In genomic region chr19:47391510-47392223, GRCh38 we compare ENCODE assay signal across 1 cellular context.
TF ChIP-seq lines count a peak whose summit lies in the region.

No MANE protein-coding gene starts in this region.

TF ChIP-seq in K562, 482 proteins besides CTCF, POLR2A, EP300 and RAD21 (continued from another document and continues in another):
- TF ChIP-seq RREB1 (CRISPR knock-in tag; IDR thresholded peaks at IDR 0.05): no peak
- TF ChIP-seq PHTF2 (CRISPR knock-in tag; IDR thresholded peaks at IDR 0.05): no peak
- TF ChIP-seq SMARCB1 (IDR thresholded peaks at IDR 0.05; ENCODE audit: insufficient read length, low read depth): no peak
- no peak for TF ChIP-seq TEAD4 (IDR thresholded peaks at IDR 0.05; ENCODE audit: low read length)
- no peak for TF ChIP-seq TEAD4 (CRISPR knock-in tag; IDR thresholded peaks at IDR 0.05; ENCODE audit: borderline replicate concordance)
- no peak for TF ChIP-seq ATF2 (CRISPR knock-in tag; IDR thresholded peaks at IDR 0.05)
- no peak for TF ChIP-seq TCF3 (CRISPR knock-in tag; IDR thresholded peaks at IDR 0.05)
- no peak for TF ChIP-seq ZNF699 (CRISPR knock-in tag; IDR thresholded peaks at IDR 0.05; ENCODE audit: insufficient replicate concordance)
- no peak for TF ChIP-seq BRF1 (IDR thresholded peaks at IDR 0.05; ENCODE audit: borderline replicate concordance, extremely low read depth, insufficient read length)
- peak; percentile 35; the same call in 1 of the 2 replicates for TF ChIP-seq ARID2 (IDR thresholded peaks at IDR 0.05)
- TF ChIP-seq ZFP91 (CRISPR knock-in tag; IDR thresholded peaks at IDR 0.05): no peak
- TF ChIP-seq SAFB2 (IDR thresholded peaks at IDR 0.05; ENCODE audit: borderline replicate concordance, low read depth, low read length, severe bottlenecking): no peak
- TF ChIP-seq ZC3H8 (IDR thresholded peaks at IDR 0.05): no peak
- no peak for TF ChIP-seq MXI1 (IDR thresholded peaks at IDR 0.05; ENCODE audit: low read depth, low read length)
- no peak for TF ChIP-seq ARID3A (IDR thresholded peaks at IDR 0.05; ENCODE audit: borderline replicate concordance, low read depth, low read length)
- peak in 1 of 2 experiments; percentile 50; a peak in 1 of 4 replicates for TF ChIP-seq RCOR1 (IDR thresholded peaks at IDR 0.05; ENCODE audit: borderline replicate concordance in 1 of 2, low read depth in 2 of 2, low read length in 2 of 2)
- TF ChIP-seq TFAM (CRISPR knock-in tag; conservative IDR thresholded peaks at IDR 0.05): no peak
- no peak for TF ChIP-seq ZNF184 (CRISPR knock-in tag; IDR thresholded peaks at IDR 0.05)
- no peak for TF ChIP-seq STAT6 (CRISPR knock-in tag; IDR thresholded peaks at IDR 0.05)
- TF ChIP-seq ZNF124 (CRISPR knock-in tag; IDR thresholded peaks at IDR 0.05): no peak
- no peak for TF ChIP-seq ZSCAN29 (IDR thresholded peaks at IDR 0.05)
- no peak for TF ChIP-seq HBP1 (CRISPR knock-in tag; IDR thresholded peaks at IDR 0.05)
- TF ChIP-seq ZNF140 (CRISPR knock-in tag; IDR thresholded peaks at IDR 0.05): no peak
- no peak for TF ChIP-seq SRSF3 (IDR thresholded peaks at IDR 0.05; ENCODE audit: insufficient read depth, low read length)
- no peak for TF ChIP-seq CSDE1 (IDR thresholded peaks at IDR 0.05)
- no peak for TF ChIP-seq ZNF282 (CRISPR knock-in tag; IDR thresholded peaks at IDR 0.05)
- TF ChIP-seq SIRT6 (IDR thresholded peaks at IDR 0.05; ENCODE audit: low read depth, low read length): no peak
- no peak for TF ChIP-seq SP2 (IDR thresholded peaks at IDR 0.05; ENCODE audit: extremely low read depth, low read depth, low read length, poor library complexity, severe bottlenecking)
- TF ChIP-seq HNRNPLL (IDR thresholded peaks at IDR 0.05; ENCODE audit: low read depth, low read length, poor library complexity, severe bottlenecking): no peak
- no peak for TF ChIP-seq ATF1 (CRISPR knock-in tag; IDR thresholded peaks at IDR 0.05)
- no peak for TF ChIP-seq ATF1 (tag; IDR thresholded peaks at IDR 0.05)
- TF ChIP-seq ZNF655 (CRISPR knock-in tag; IDR thresholded peaks at IDR 0.05): no peak
- TF ChIP-seq XRCC3 (IDR thresholded peaks at IDR 0.05): no peak
- TF ChIP-seq MTA3 (IDR thresholded peaks at IDR 0.05; ENCODE audit: borderline replicate concordance): no peak
- no peak for TF ChIP-seq STAT5A (IDR thresholded peaks at IDR 0.05; ENCODE audit: borderline replicate concordance, low read length)
- TF ChIP-seq BRF2 (IDR thresholded peaks at IDR 0.05; ENCODE audit: borderline replicate concordance, insufficient read depth, insufficient read length): no peak
- TF ChIP-seq CCAR2 (IDR thresholded peaks at IDR 0.05; ENCODE audit: low read depth, low read length): no peak
- no peak for TF ChIP-seq ZNF165 (CRISPR knock-in tag; IDR thresholded peaks at IDR 0.05; ENCODE audit: borderline replicate concordance)
- no peak for TF ChIP-seq GMEB1 (CRISPR knock-in tag; IDR thresholded peaks at IDR 0.05)
- no peak for TF ChIP-seq PHB (CRISPR knock-in tag; IDR thresholded peaks at IDR 0.05)
- no peak for TF ChIP-seq RUNX1 (IDR thresholded peaks at IDR 0.05; ENCODE audit: low read depth)
